In the genomic region with DNA sequence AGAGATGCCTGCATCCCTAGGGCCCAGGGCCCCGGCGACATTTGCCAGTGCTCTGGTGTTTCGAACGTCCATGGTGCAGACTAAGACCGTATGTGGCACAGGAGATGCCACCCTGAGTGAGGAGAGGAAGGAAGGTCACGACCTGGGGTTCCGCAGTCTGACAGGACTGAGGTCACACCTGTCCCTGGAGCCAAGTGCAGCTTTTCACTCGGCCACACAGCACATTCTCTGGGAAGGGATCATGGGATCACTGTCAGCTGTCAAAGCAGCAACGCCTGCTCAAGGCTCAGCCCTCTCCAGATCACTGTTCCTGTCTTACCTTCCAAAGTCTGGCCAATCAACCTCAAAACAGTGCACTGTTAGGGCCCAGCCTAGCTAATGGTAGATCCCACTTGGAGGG, we compare ENCODE assay signal across 33 cellular contexts.
"Had no signal": no experiment of that assay in that cellular context is flagged by ENCODE, and none has a peak within 500 bp of the region (broad histone marks: within the 10 kb centered on the region; RNA-seq: fewer than 3 reads in every experiment).

No MANE protein-coding gene starts in this region.

- H3K36me3 ChIP-seq: ascending aorta, MG63 had no signal

- H3K4me3 ChIP-seq: ascending aorta, MG63 had no signal

- DNase-seq: activated B cell treated with CpG ODN at 0.5 μM for 24 hours; activated CD4-positive, alpha-beta memory T cell treated with anti-CD3 and anti-CD28 coated beads for 36 hours; activated CD4-positive, alpha-beta T cell treated with anti-CD3 and anti-CD28 coated beads for 4 hours; activated CD4-positive, alpha-beta T cell treated with anti-CD3 and anti-CD28 coated beads, Interleukin-2, amount 50 U/mL, for 1 hour; activated CD4-positive, CD25-positive, alpha-beta regulatory T cell treated with anti-CD3 and anti-CD28 coated beads, Interleukin-2, amount 50 U/mL, for 72 hours; activated CD8-positive, alpha-beta memory T cell treated with anti-CD3 and anti-CD28 coated beads, Interleukin-2, amount 10 ng/mL, durations not matched to agents 7 days and 5 days; activated CD8-positive, alpha-beta memory T cell treated with anti-CD3 and anti-CD28 coated beads, Interleukin-2, amount 50 U/mL, for 48 hours; activated effector memory CD4-positive, alpha-beta T cell treated with Interleukin-2 at 50 U/mL for 16 hours; activated naive CD4-positive, alpha-beta T cell; activated naive CD4-positive, alpha-beta T cell treated with anti-CD3 and anti-CD28 coated beads, Interleukin-2, amount 50 U/mL, for 16 hours; activated naive CD8-positive, alpha-beta T cell treated with anti-CD3 and anti-CD28 coated beads for 36 hours; activated T-cell treated with anti-CD3 and anti-CD28 coated beads, Interleukin-2, amount 50 U/mL, for 48 hours; amygdala; caudate nucleus; Kasumi-1; KG1; MG63; NCI-H1048; NCI-H1105 treated with DMSO at 0.1 percent for 48 hours; NCI-H1436; NCI-H1694; NCI-H1930; NCI-H2081 treated with DMSO at 0.1 percent for 48 hours; NCI-H345; NCI-H524 treated with DMSO at 0.1 percent for 48 hours; SIG-M5; SW 1271; T-helper 1 cell; T-helper 2 cell; T-helper 9 cell had no signal

- ATAC-seq: activated CD8-positive, alpha-beta memory T cell treated with anti-CD3 and anti-CD28 coated beads, Interleukin-2, amount 10 ng/mL, durations not matched to agents 7 days and 5 days; Panc1 had no signal

- H3K27me3 ChIP-seq: ascending aorta, MG63 had no signal

- H3K27ac ChIP-seq: ascending aorta, VCaP had no signal

- H3K9me3 ChIP-seq: ascending aorta, MG63 had no signal

- H3K4me1 ChIP-seq: ascending aorta had no signal
